Comparison of ENCODE assay signal across 20 cellular contexts in the genomic region with DNA sequence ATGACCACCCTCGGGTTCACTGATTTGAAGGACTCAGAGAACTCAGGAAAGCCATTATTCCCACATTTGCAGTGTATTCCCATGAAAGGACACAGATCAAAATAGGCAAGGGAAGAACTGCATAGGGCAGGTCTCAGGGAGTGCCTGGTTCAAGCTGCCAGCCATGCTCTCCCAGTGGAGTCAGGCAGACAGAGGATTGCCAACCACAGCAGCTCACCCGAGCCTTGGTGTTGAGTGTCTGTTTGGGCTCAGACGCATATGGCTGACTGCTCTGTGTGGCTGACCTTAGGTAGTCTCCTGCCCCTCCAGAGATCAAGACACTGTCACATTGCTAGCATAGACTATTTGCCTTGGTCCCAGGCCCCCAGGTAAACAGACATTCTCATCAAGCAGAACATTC.
"Had no signal": no experiment of that assay in that cellular context is flagged by ENCODE, and none has a peak within 500 bp of the region (broad histone marks: within the 10 kb centered on the region; RNA-seq: fewer than 3 reads in every experiment).

No MANE protein-coding gene starts in this region.

- ATAC-seq: heart right ventricle; left colon; naive thymus-derived CD8-positive, alpha-beta T cell; stimulated activated effector memory CD8-positive, alpha-beta T cell treated with anti-CD3 and anti-CD28 coated beads, Interleukin-12 subunit alpha, Interleukin-12 subunit beta, amount 100 ng/mL, for 72 hours; stimulated activated naive CD8-positive, alpha-beta T cell treated with anti-CD3 and anti-CD28 coated beads, Interleukin-15, amount 100 ng/mL, for 72 hours; WTC11 had no signal

- H3K4me1 ChIP-seq: parathyroid adenoma, right lobe of liver, uterus had no signal

- H3K36me3 ChIP-seq: colonic mucosa, neutrophil, uterus had no signal

- H3K27me3 ChIP-seq: colonic mucosa, heart right ventricle, neutrophil, right lobe of liver, suprapubic skin, tibial nerve, uterus had no signal

- H3K4me3 ChIP-seq: colonic mucosa, heart right ventricle, right lobe of liver, skin epidermis, suprapubic skin, tibial nerve, uterus had no signal

- H2AFZ ChIP-seq: parathyroid adenoma had no signal

- H3K9ac ChIP-seq: parathyroid adenoma had no signal

- H3K27ac ChIP-seq: colonic mucosa, heart right ventricle, parathyroid adenoma, right lobe of liver, suprapubic skin, tibial nerve, uterus had no signal

- DNase-seq: activated gamma-delta T cell treated with Interleukin-2 at 50 U/mL for 16 hours; activated T-cell treated with anti-CD3 and anti-CD28 coated beads, Interleukin-2, amount 50 U/mL, for 1 hour; aorta; colonic mucosa; endodermal cell; heart right ventricle; left colon; naive thymus-derived CD8-positive, alpha-beta T cell; right lobe of liver; stimulated activated CD4-positive, alpha-beta T cell treated with anti-CD3 and anti-CD28 coated beads, Interleukin-2, amount 100 ng/mL, for 24 hours; stimulated activated naive CD8-positive, alpha-beta T cell treated with anti-CD3 and anti-CD28 coated beads, Interleukin-15, amount 100 ng/mL, for 72 hours; T-helper 9 cell; uterus had no signal

- H3K79me2 ChIP-seq: parathyroid adenoma had no signal

- H3K9me3 ChIP-seq: colonic mucosa, heart right ventricle, neutrophil, right lobe of liver, suprapubic skin, tibial nerve, uterus had no signal
